10 cellular contexts compared by ENCODE assay signal in the genomic region with DNA sequence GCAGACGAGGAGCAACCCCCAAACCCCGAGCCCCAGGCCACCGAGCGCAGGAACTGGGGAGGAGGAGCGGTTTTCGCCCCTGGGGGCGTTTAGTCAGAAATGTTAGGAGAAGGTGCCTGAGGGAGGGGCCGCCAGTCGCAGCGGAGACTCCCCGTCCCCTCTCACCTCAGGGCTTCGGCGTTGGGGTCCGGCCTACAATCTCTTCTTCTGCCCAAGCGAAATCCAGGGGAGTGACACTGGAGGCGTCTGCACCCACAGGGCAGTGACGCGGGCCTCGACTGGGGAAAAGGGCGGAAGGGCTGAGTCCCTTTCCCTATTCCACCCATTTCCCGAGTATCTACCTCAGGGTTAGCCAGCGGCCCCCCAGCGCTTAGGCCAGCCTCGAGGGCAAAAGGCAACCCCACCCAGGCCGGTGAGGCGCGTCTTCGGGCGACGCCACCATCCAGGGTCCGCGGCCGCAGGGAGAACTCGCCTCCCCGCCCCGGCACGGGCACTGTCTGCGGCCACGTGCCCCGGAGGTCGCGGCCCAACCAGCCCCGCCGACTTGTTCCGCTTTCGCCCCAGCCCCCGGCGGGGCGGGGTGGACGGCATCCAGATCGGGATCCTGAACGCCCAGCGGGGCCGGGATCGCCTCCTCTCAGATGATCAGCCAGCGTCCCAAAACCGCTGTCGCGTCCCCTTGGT.
DNase-seq lines count a peak whose midpoint lies in the region; ATAC-seq and TF ChIP-seq lines count a peak whose summit lies in the region.
"Had no signal": no experiment of that assay in that cellular context is flagged by ENCODE, and none has a peak within 500 bp of the region (broad histone marks: within the 10 kb centered on the region; RNA-seq: fewer than 3 reads in every experiment).

No MANE protein-coding gene starts in this region.

- peaks cover 63% of the 10 kb centered on the region for H3K4me1 ChIP-seq in GM23338 (ENCODE audit: insufficient read depth)
- H3K4me1 ChIP-seq in duodenal mucosa (ENCODE audit: control insufficient read depth in 1 of 2, insufficient read depth in 2 of 2, low read length in 2 of 2) = peaks cover 0 to 6% of the 10 kb centered on the region in 2 donors

- no peak overlapping the region for H3K9ac ChIP-seq in duodenal mucosa (ENCODE audit: low read depth in 1 of 2, low read length in 2 of 2)

- H3K9me3 Mint-ChIP-seq in GM23338 = no peaks in the 10 kb centered on the region

- peaks cover 71% of the 10 kb centered on the region for H3K4me1 Mint-ChIP-seq in GM23338

- DNase-seq in GM23338 (ENCODE audit: low spot score) = peak; percentile 75
- peak; percentile 57 for DNase-seq in islet precursor cell
- DNase-seq in skeletal muscle cell (ENCODE audit: low read depth) = no peak
- no peak for DNase-seq in DMS53 (lab: John Stamatoyannopoulos, UW)
- DNase-seq: effector CD8-positive, alpha-beta T cell had no signal

- no peaks in the 10 kb centered on the region for H3K36me3 ChIP-seq in GM23338 (ENCODE audit: insufficient read depth)
- H3K36me3 ChIP-seq in duodenal mucosa (ENCODE audit: control insufficient read depth in 1 of 2, insufficient read depth in 2 of 2, low read length in 2 of 2) = no peaks in the 10 kb centered on the region

- peaks cover 99% of the 10 kb centered on the region for H3K27me3 ChIP-seq in GM23338 (ENCODE audit: insufficient read depth)
- H3K27me3 ChIP-seq in duodenal mucosa (ENCODE audit: control insufficient read depth in 1 of 2, insufficient read depth in 2 of 2, low read length in 2 of 2) = peaks cover 70 to 96% of the 10 kb centered on the region in 2 donors

- H3K27me3 Mint-ChIP-seq in GM23338 (ENCODE audit: insufficient read depth, low read depth, poor library complexity) = peaks cover 96% of the 10 kb centered on the region

- peak overlapping the region; percentile 61 for H3K4me3 Mint-ChIP-seq in GM23338

- peak; percentile 42 for ATAC-seq in GM23338
- no peak for ATAC-seq in GM21447 (IDR thresholded peaks at IDR 0.05; ENCODE audit: unreplicated experiment)
- no peak for ATAC-seq in HG03469 (IDR thresholded peaks at IDR 0.05; ENCODE audit: unreplicated experiment)
- ATAC-seq in HG02884 (IDR thresholded peaks at IDR 0.05; ENCODE audit: unreplicated experiment) = no peak
- ATAC-seq: HCT116 had no signal

- no peak for TF ChIP-seq CTCF in GM23338 (conservative IDR thresholded peaks at IDR 0.05; ENCODE audit: low read depth in 2 of 2)

- H3K36me3 Mint-ChIP-seq in GM23338 (ENCODE audit: low read depth) = no peaks in the 10 kb centered on the region; the same call in 2 of the 3 replicates

- peaks cover 18% of the 10 kb centered on the region for H3F3A ChIP-seq in GM23338 (replicated peaks; ENCODE audit: low read depth)

- peak overlapping the region; percentile 80 for H3K4me2 ChIP-seq in GM23338

- no peak overlapping the region for H3K27ac Mint-ChIP-seq in GM23338

- no peaks in the 10 kb centered on the region for H3K79me2 ChIP-seq in GM23338 (replicated peaks; ENCODE audit: insufficient read depth)

- no peaks in the 10 kb centered on the region for H3K9me2 ChIP-seq in GM23338 (ENCODE audit: insufficient read depth)

- H3K27ac ChIP-seq in GM23338 (ENCODE audit: low read depth) = no peak overlapping the region
- no peak overlapping the region for H3K27ac ChIP-seq in duodenal mucosa (ENCODE audit: low read depth, low read length)

- H4K20me1 ChIP-seq in GM23338 (replicated peaks; ENCODE audit: insufficient read depth) = no peaks in the 10 kb centered on the region

- H2AFZ ChIP-seq in GM23338 = peak overlapping the region; percentile 61

- H3K4me3 ChIP-seq in GM23338 (peak overlapping the region; percentile 53), duodenal mucosa (ENCODE audit: low read depth in 1 of 2, low read length in 2 of 2) (peak overlapping the region; percentile 27 to 48), skeletal muscle cell (ENCODE audit: low read depth, low read length) (peak overlapping the region; percentile 15)

- H3K9me3 ChIP-seq in duodenal mucosa (ENCODE audit: control insufficient read depth in 1 of 2, low read length in 2 of 2) = no peaks in the 10 kb centered on the region

TF ChIP-seq in GM23338, 12 proteins besides CTCF, POLR2A, EP300 and RAD21 (continues in another document):
- TF ChIP-seq EZH2 (IDR thresholded peaks at IDR 0.05; ENCODE audit: low read depth, unreplicated experiment) (no peak), CREB1 (CRISPR knock-in tag; IDR thresholded peaks at IDR 0.05; ENCODE audit: low read depth) (no peak), STAT1 (IDR thresholded peaks at IDR 0.05; ENCODE audit: unreplicated experiment) (no peak)
- TF ChIP-seq, protein P1, sequence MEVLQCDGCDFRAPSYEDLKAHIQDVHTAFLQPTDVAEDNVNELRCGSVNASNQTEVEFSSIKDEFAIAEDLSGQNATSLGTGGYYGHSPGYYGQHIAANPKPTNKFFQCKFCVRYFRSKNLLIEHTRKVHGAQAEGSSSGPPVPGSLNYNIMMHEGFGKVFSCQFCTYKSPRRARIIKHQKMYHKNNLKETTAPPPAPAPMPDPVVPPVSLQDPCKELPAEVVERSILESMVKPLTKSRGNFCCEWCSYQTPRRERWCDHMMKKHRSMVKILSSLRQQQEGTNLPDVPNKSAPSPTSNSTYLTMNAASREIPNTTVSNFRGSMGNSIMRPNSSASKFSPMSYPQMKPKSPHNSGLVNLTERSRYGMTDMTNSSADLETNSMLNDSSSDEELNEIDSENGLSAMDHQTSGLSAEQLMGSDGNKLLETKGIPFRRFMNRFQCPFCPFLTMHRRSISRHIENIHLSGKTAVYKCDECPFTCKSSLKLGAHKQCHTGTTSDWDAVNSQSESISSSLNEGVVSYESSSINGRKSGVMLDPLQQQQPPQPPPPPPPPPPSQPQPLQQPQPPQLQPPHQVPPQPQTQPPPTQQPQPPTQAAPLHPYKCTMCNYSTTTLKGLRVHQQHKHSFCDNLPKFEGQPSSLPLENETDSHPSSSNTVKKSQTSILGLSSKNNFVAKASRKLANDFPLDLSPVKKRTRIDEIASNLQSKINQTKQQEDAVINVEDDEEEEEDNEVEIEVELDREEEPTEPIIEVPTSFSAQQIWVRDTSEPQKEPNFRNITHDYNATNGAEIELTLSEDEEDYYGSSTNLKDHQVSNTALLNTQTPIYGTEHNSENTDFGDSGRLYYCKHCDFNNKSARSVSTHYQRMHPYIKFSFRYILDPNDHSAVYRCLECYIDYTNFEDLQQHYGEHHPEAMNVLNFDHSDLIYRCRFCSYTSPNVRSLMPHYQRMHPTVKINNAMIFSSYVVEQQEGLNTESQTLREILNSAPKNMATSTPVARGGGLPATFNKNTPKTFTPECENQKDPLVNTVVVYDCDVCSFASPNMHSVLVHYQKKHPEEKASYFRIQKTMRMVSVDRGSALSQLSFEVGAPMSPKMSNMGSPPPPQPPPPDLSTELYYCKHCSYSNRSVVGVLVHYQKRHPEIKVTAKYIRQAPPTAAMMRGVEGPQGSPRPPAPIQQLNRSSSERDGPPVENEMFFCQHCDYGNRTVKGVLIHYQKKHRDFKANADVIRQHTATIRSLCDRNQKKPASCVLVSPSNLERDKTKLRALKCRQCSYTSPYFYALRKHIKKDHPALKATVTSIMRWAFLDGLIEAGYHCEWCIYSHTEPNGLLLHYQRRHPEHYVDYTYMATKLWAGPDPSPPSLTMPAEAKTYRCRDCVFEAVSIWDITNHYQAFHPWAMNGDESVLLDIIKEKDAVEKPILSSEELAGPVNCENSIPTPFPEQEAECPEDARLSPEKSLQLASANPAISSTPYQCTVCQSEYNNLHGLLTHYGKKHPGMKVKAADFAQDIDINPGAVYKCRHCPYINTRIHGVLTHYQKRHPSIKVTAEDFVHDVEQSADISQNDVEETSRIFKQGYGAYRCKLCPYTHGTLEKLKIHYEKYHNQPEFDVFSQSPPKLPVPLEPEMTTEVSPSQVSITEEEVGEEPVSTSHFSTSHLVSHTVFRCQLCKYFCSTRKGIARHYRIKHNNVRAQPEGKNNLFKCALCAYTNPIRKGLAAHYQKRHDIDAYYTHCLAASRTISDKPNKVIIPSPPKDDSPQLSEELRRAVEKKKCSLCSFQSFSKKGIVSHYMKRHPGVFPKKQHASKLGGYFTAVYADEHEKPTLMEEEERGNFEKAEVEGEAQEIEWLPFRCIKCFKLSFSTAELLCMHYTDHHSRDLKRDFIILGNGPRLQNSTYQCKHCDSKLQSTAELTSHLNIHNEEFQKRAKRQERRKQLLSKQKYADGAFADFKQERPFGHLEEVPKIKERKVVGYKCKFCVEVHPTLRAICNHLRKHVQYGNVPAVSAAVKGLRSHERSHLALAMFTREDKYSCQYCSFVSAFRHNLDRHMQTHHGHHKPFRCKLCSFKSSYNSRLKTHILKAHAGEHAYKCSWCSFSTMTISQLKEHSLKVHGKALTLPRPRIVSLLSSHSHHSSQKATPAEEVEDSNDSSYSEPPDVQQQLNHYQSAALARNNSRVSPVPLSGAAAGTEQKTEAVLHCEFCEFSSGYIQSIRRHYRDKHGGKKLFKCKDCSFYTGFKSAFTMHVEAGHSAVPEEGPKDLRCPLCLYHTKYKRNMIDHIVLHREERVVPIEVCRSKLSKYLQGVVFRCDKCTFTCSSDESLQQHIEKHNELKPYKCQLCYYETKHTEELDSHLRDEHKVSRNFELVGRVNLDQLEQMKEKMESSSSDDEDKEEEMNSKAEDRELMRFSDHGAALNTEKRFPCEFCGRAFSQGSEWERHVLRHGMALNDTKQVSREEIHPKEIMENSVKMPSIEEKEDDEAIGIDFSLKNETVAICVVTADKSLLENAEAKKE (CRISPR knock-in tag; IDR thresholded peaks at IDR 0.05) = no peak
- TF ChIP-seq, protein P2, sequence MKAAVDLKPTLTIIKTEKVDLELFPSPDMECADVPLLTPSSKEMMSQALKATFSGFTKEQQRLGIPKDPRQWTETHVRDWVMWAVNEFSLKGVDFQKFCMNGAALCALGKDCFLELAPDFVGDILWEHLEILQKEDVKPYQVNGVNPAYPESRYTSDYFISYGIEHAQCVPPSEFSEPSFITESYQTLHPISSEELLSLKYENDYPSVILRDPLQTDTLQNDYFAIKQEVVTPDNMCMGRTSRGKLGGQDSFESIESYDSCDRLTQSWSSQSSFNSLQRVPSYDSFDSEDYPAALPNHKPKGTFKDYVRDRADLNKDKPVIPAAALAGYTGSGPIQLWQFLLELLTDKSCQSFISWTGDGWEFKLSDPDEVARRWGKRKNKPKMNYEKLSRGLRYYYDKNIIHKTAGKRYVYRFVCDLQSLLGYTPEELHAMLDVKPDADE (IDR thresholded peaks at IDR 0.05) = no peak

Comparison
In these comparisons a context has a peak if more than half of its experiments do, and no peak if none do; other contexts are left out.
1. DNase-seq: peak in GM23338 (single experiment) and islet precursor cell (single experiment); none in skeletal muscle cell (single experiment) and DMS53 (single experiment).
2. Peak in every context shown above with its lines, with median percentiles within 50 percentile points of each other: H3K4me3 ChIP-seq.